8 cellular contexts compared by ENCODE assay signal in the genomic region with DNA sequence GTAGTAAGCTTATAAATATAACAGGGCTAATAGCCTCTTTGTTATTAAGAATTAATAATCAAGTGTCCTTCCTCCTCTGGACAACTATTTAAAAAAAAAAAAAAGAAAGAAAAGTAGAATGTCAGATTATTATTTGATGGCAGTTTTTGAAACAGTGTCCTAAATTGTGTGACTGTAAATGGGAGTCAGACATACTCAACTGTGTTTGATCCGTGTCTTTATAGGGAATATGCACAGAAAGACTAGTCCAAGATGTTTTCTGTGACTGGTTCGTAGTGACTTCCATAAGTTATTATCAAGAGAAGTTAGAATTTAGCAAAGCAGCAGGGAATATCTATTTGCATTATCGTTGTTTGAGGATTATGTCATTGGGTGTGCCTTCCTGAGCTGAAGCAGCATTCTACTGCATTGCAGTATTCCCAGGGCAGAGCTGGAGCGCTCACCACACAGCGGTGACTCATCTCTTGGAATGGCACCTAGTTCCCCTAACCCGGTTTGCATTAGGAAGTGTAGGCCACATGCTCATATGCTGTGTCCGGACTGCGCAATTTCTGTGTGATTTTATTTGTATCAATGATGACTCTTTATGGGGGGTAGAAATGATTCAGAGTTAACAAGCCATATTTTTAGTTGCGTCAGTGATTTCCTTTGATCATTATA. TPM values are rescaled to one million over a fixed set of nuclear protein-coding genes. Genes with fewer than 3 reads are reported as not detected.
DNase-seq lines count a peak whose midpoint lies in the region; ATAC-seq, FAIRE-seq and TF ChIP-seq lines count a peak whose summit lies in the region.

No MANE protein-coding gene starts in this region.

- H3K36me3 Mint-ChIP-seq in MCF 10A (ENCODE audit: insufficient read depth, unreplicated experiment): peaks cover 60% of the 10 kb centered on the region
- peaks cover 72% of the 10 kb centered on the region for H3K36me3 Mint-ChIP-seq in stimulated activated effector memory CD8-positive, alpha-beta T cell treated with anti-CD3 and anti-CD28 coated beads, Interleukin-12 subunit alpha, Interleukin-12 subunit beta, amount 100 ng/mL, for 72 hours

- peak overlapping the region; percentile 94 for H3K27ac Mint-ChIP-seq in MCF 10A (ENCODE audit: low read depth, unreplicated experiment)
- H3K27ac Mint-ChIP-seq in stimulated activated effector memory CD8-positive, alpha-beta T cell treated with anti-CD3 and anti-CD28 coated beads, Interleukin-12 subunit alpha, Interleukin-12 subunit beta, amount 100 ng/mL, for 72 hours: peak overlapping the region; percentile 49

- no peak for TF ChIP-seq CTCF in MCF 10A (IDR thresholded peaks at IDR 0.05; ENCODE audit: unreplicated experiment)

- ATAC-seq in stimulated activated effector memory CD8-positive, alpha-beta T cell treated with anti-CD3 and anti-CD28 coated beads, Interleukin-12 subunit alpha, Interleukin-12 subunit beta, amount 100 ng/mL, for 72 hours: no peak
- ATAC-seq in HG03521 (IDR thresholded peaks at IDR 0.05; ENCODE audit: unreplicated experiment): no peak
- no peak for ATAC-seq in GM21619 (IDR thresholded peaks at IDR 0.05; ENCODE audit: unreplicated experiment)

- peak overlapping the region; percentile 62 for H3K4me3 Mint-ChIP-seq in MCF 10A (ENCODE audit: unreplicated experiment)
- no peak overlapping the region for H3K4me3 Mint-ChIP-seq in stimulated activated effector memory CD8-positive, alpha-beta T cell treated with anti-CD3 and anti-CD28 coated beads, Interleukin-12 subunit alpha, Interleukin-12 subunit beta, amount 100 ng/mL, for 72 hours

- peaks cover 39% of the 10 kb centered on the region for H3K4me1 Mint-ChIP-seq in MCF 10A (ENCODE audit: insufficient read depth, unreplicated experiment)
- H3K4me1 Mint-ChIP-seq in stimulated activated effector memory CD8-positive, alpha-beta T cell treated with anti-CD3 and anti-CD28 coated beads, Interleukin-12 subunit alpha, Interleukin-12 subunit beta, amount 100 ng/mL, for 72 hours: peaks cover 45% of the 10 kb centered on the region

- CTCF ChIA-PET in MCF 10A (lab: Yijun Ruan, JAX): interaction anchor here (0.8 to 4.6 kb wide), 4 partner anchors 11 to 201 kb away, joined by 3 to 31 read pairs (median 4); no protein-coding TSS in a partner anchor

- DNase-seq in DMS 273 (lab: John Stamatoyannopoulos, UW; ENCODE audit: unreplicated experiment) (peak; percentile 93), NCI-H1694 (lab: John Stamatoyannopoulos, UW) (peak; percentile 90), MCF 10A (ENCODE audit: unreplicated experiment) (peak; percentile 99)
- no peak for DNase-seq in stimulated activated effector memory CD8-positive, alpha-beta T cell treated with anti-CD3 and anti-CD28 coated beads, Interleukin-12 subunit alpha, Interleukin-12 subunit beta, amount 100 ng/mL, for 72 hours (ENCODE audit: low spot score in 2 of 2)
- no peak for DNase-seq in stimulated activated CD4-positive, alpha-beta T cell treated with anti-CD3 and anti-CD28 coated beads, Interleukin-4, amount 100 ng/mL, for 4 hours

- POLR2A ChIA-PET in MCF 10A (lab: Yijun Ruan, JAX): interaction anchor here (0.9 to 4.0 kb wide), 11 partner anchors 8 to 1939 kb away, joined by 3 to 34 read pairs (median 4); a partner anchor contains a TSS

- intact Hi-C loops in MCF 10A (cut with micrococcal nuclease): loop anchor here (1.0 kb wide), 2 partner anchors 8 kb away; a partner anchor contains a TSS

- peak; percentile 93 for FAIRE-seq in islet of Langerhans (lab: Jason Lieb, UNC)

- H3K27me3 Mint-ChIP-seq in MCF 10A (ENCODE audit: insufficient read depth, unreplicated experiment): no peaks in the 10 kb centered on the region

- no peaks in the 10 kb centered on the region for H3K9me3 Mint-ChIP-seq in MCF 10A (ENCODE audit: unreplicated experiment)
- no peaks in the 10 kb centered on the region for H3K9me3 Mint-ChIP-seq in stimulated activated effector memory CD8-positive, alpha-beta T cell treated with anti-CD3 and anti-CD28 coated beads, Interleukin-12 subunit alpha, Interleukin-12 subunit beta, amount 100 ng/mL, for 72 hours

- BruUV-seq in MCF 10A (replicated peaks; lab: Mats Ljungman, UMichigan): TSS peak; percentile 97

RNA-seq across cellular contexts. Expression of a gene that starts 7.9 kb away (rescaled TPM):
- total RNA-seq in MCF 10A (2022): 704 and 715 TPM in 2 replicates

Comparison
In these comparisons a context has a peak if more than half of its experiments do, and no peak if none do; other contexts are left out.
1. DNase-seq: peak in DMS 273 (single experiment), NCI-H1694 (single experiment) and MCF 10A (single experiment); none in stimulated activated effector memory CD8-positive, alpha-beta T cell treated with anti-CD3 and anti-CD28 coated beads, Interleukin-12 subunit alpha, Interleukin-12 subunit beta, amount 100 ng/mL, for 72 hours (0 of 2) and stimulated activated CD4-positive, alpha-beta T cell treated with anti-CD3 and anti-CD28 coated beads, Interleukin-4, amount 100 ng/mL, for 4 hours (0 of 2).